ENCODE assay signal across 33 cellular contexts in genomic region chr20:48577557-48577956, GRCh38.
"Had no signal": no experiment of that assay in that cellular context is flagged by ENCODE, and none has a peak within 500 bp of the region (broad histone marks: within the 10 kb centered on the region; RNA-seq: fewer than 3 reads in every experiment).

No MANE protein-coding gene starts in this region.

- H3K9me3 Mint-ChIP-seq: activated B cell treated with CpG ODN at 0.5 μM for 24 hours; activated CD4-positive, alpha-beta memory T cell treated with anti-CD3 and anti-CD28 coated beads for 36 hours; activated CD4-positive, alpha-beta T cell treated with anti-CD3 and anti-CD28 coated beads, Interleukin-2, amount 10 ng/mL, durations not matched to agents 24 days and 14 days; activated CD8-positive, alpha-beta T cell treated with anti-CD3 and anti-CD28 coated beads for 36 hours; activated naive CD4-positive, alpha-beta T cell treated with anti-CD3 and anti-CD28 coated beads for 36 hours; activated naive CD4-positive, alpha-beta T cell treated with anti-CD3 and anti-CD28 coated beads, Interleukin-2, amount 50 U/mL, for 72 hours; activated naive CD8-positive, alpha-beta T cell treated with anti-CD3 and anti-CD28 coated beads for 36 hours; activated T-cell treated with anti-CD3 and anti-CD28 coated beads, Interleukin-2, amount 50 U/mL, for 4 hours; activated T-cell treated with anti-CD3 and anti-CD28 coated beads, Interleukin-2, amount 50 U/mL, for 72 hours; activated T-helper 1 cell treated with anti-CD3 and anti-CD28 coated beads, Interleukin-12 subunit alpha, Interleukin-12 subunit beta, Interleukin-2, Interleukin-4 antibody, amounts not matched to agents 30 ng/mL and 10 ng/mL and 1 ng/mL, durations not matched to agents 14 hours and 24 hours and 36 hours; activated T-helper 17 cell treated with anti-CD3 and anti-CD28 coated beads, Interleukin-2, amount 50 U/mL, for 72 hours; T-cell had no signal

- H3K27ac Mint-ChIP-seq: activated B cell treated with CpG ODN at 0.5 μM for 24 hours; activated CD4-positive, alpha-beta memory T cell treated with anti-CD3 and anti-CD28 coated beads for 36 hours; activated CD4-positive, alpha-beta T cell treated with anti-CD3 and anti-CD28 coated beads, Interleukin-2, amount 10 ng/mL, durations not matched to agents 24 days and 14 days; activated CD8-positive, alpha-beta T cell treated with anti-CD3 and anti-CD28 coated beads for 36 hours; activated naive CD4-positive, alpha-beta T cell treated with anti-CD3 and anti-CD28 coated beads for 36 hours; activated naive CD4-positive, alpha-beta T cell treated with anti-CD3 and anti-CD28 coated beads, Interleukin-2, amount 50 U/mL, for 72 hours; activated naive CD8-positive, alpha-beta T cell treated with anti-CD3 and anti-CD28 coated beads for 36 hours; activated T-cell treated with anti-CD3 and anti-CD28 coated beads, Interleukin-2, amount 50 U/mL, for 72 hours; activated T-helper 1 cell treated with anti-CD3 and anti-CD28 coated beads, Interleukin-12 subunit alpha, Interleukin-12 subunit beta, Interleukin-2, Interleukin-4 antibody, amounts not matched to agents 30 ng/mL and 10 ng/mL and 1 ng/mL, durations not matched to agents 14 hours and 24 hours and 36 hours; activated T-helper 17 cell treated with anti-CD3 and anti-CD28 coated beads, Interleukin-2, amount 50 U/mL, for 72 hours; brain; T-cell; T-helper 17 cell had no signal

- H3K4me3 ChIP-seq: adrenal gland, ascending aorta, cardiac muscle cell had no signal

- H3K36me3 Mint-ChIP-seq: activated CD4-positive, alpha-beta memory T cell treated with anti-CD3 and anti-CD28 coated beads for 36 hours; activated naive CD4-positive, alpha-beta T cell treated with anti-CD3 and anti-CD28 coated beads, Interleukin-2, amount 50 U/mL, for 72 hours; activated naive CD8-positive, alpha-beta T cell treated with anti-CD3 and anti-CD28 coated beads for 36 hours; brain; T-cell had no signal

- ATAC-seq: activated CD8-positive, alpha-beta T cell treated with anti-CD3 and anti-CD28 coated beads for 36 hours; activated naive CD4-positive, alpha-beta T cell treated with anti-CD3 and anti-CD28 coated beads, Interleukin-2, amount 50 U/mL, for 72 hours; activated T-cell treated with anti-CD3 and anti-CD28 coated beads, Interleukin-2, amount 50 U/mL, for 4 hours; activated T-cell treated with anti-CD3 and anti-CD28 coated beads, Interleukin-2, amount 50 U/mL, for 72 hours; activated T-helper 17 cell treated with anti-CD3 and anti-CD28 coated beads, Interleukin-2, amount 50 U/mL, for 72 hours; T-cell; T-helper 17 cell had no signal

- H3K4me1 Mint-ChIP-seq: activated B cell treated with CpG ODN at 0.5 μM for 24 hours; activated CD4-positive, alpha-beta T cell treated with anti-CD3 and anti-CD28 coated beads, Interleukin-2, amount 10 ng/mL, durations not matched to agents 24 days and 14 days; activated naive CD8-positive, alpha-beta T cell treated with anti-CD3 and anti-CD28 coated beads for 36 hours; activated T-helper 17 cell treated with anti-CD3 and anti-CD28 coated beads, Interleukin-2, amount 50 U/mL, for 72 hours; T-cell; T-helper 17 cell had no signal

- H3K36me3 ChIP-seq: adrenal gland, ascending aorta, cardiac muscle cell had no signal

- H3K9me3 ChIP-seq: adrenal gland, ascending aorta had no signal

- H3K4me3 Mint-ChIP-seq: activated B cell treated with CpG ODN at 0.5 μM for 24 hours; activated CD4-positive, alpha-beta memory T cell treated with anti-CD3 and anti-CD28 coated beads for 36 hours; activated CD4-positive, alpha-beta T cell treated with anti-CD3 and anti-CD28 coated beads, Interleukin-2, amount 10 ng/mL, durations not matched to agents 24 days and 14 days; activated CD8-positive, alpha-beta T cell treated with anti-CD3 and anti-CD28 coated beads for 36 hours; activated naive CD4-positive, alpha-beta T cell treated with anti-CD3 and anti-CD28 coated beads for 36 hours; activated naive CD8-positive, alpha-beta T cell treated with anti-CD3 and anti-CD28 coated beads for 36 hours; activated T-cell treated with anti-CD3 and anti-CD28 coated beads, Interleukin-2, amount 50 U/mL, for 4 hours; activated T-cell treated with anti-CD3 and anti-CD28 coated beads, Interleukin-2, amount 50 U/mL, for 72 hours; activated T-helper 1 cell treated with anti-CD3 and anti-CD28 coated beads, Interleukin-12 subunit alpha, Interleukin-12 subunit beta, Interleukin-2, Interleukin-4 antibody, amounts not matched to agents 30 ng/mL and 10 ng/mL and 1 ng/mL, durations not matched to agents 14 hours and 24 hours and 36 hours; activated T-helper 17 cell treated with anti-CD3 and anti-CD28 coated beads, Interleukin-2, amount 50 U/mL, for 72 hours; brain; T-cell; T-helper 17 cell had no signal

- DNase-seq: activated B cell treated with CpG ODN at 0.5 μM for 24 hours; activated CD4-positive, alpha-beta memory T cell treated with anti-CD3 and anti-CD28 coated beads for 36 hours; activated CD4-positive, alpha-beta T cell treated with anti-CD3 and anti-CD28 coated beads for 4 hours; activated CD4-positive, alpha-beta T cell treated with anti-CD3 and anti-CD28 coated beads, Interleukin-2, amount 10 ng/mL, durations not matched to agents 24 days and 14 days; activated CD4-positive, alpha-beta T cell treated with anti-CD3 and anti-CD28 coated beads, Interleukin-2, amount 50 U/mL, for 1 hour; activated CD4-positive, alpha-beta T cell treated with anti-CD3 and anti-CD28 coated beads, Interleukin-2, amount 50 U/mL, for 4 hours; activated CD4-positive, CD25-positive, alpha-beta regulatory T cell treated with anti-CD3 and anti-CD28 coated beads, Interleukin-2, amount 50 U/mL, for 72 hours; activated CD8-positive, alpha-beta memory T cell treated with anti-CD3 and anti-CD28 coated beads, Interleukin-2, amount 50 U/mL, for 4 hours; activated CD8-positive, alpha-beta T cell treated with anti-CD3 and anti-CD28 coated beads for 36 hours; activated effector memory CD4-positive, alpha-beta T cell treated with anti-CD3 and anti-CD28 coated beads, Interleukin-2, amount 50 U/mL, for 16 hours; activated gamma-delta T cell treated with Interleukin-2 at 50 U/mL for 16 hours; activated naive CD4-positive, alpha-beta T cell; activated naive CD4-positive, alpha-beta T cell treated with anti-CD3 and anti-CD28 coated beads for 36 hours; activated naive CD4-positive, alpha-beta T cell treated with anti-CD3 and anti-CD28 coated beads, Interleukin-2, amount 50 U/mL, for 16 hours; activated naive CD8-positive, alpha-beta T cell treated with anti-CD3 and anti-CD28 coated beads for 36 hours; activated T-cell treated with anti-CD3 and anti-CD28 coated beads for 4 hours; activated T-cell treated with anti-CD3 and anti-CD28 coated beads, Interleukin-2, amount 50 U/mL, for 1 hour; activated T-cell treated with anti-CD3 and anti-CD28 coated beads, Interleukin-2, amount 50 U/mL, for 4 hours; activated T-cell treated with anti-CD3 and anti-CD28 coated beads, Interleukin-2, amount 50 U/mL, for 72 hours; adrenal gland; amniotic stem cell; central memory CD4-positive, alpha-beta T cell; T-cell; T-helper 17 cell; T-helper 9 cell had no signal

- H3K27me3 Mint-ChIP-seq: activated CD8-positive, alpha-beta T cell treated with anti-CD3 and anti-CD28 coated beads for 36 hours had no signal

- H3K4me1 ChIP-seq: adrenal gland, ascending aorta had no signal

- H3K27me3 ChIP-seq: ascending aorta, cardiac muscle cell had no signal

- FAIRE-seq: TTC549 had no signal

- H3K27ac ChIP-seq: adrenal gland, ascending aorta, cardiac muscle cell, VCaP had no signal
